Comparison of ENCODE assay signal across 1 cellular context in the genomic region with DNA sequence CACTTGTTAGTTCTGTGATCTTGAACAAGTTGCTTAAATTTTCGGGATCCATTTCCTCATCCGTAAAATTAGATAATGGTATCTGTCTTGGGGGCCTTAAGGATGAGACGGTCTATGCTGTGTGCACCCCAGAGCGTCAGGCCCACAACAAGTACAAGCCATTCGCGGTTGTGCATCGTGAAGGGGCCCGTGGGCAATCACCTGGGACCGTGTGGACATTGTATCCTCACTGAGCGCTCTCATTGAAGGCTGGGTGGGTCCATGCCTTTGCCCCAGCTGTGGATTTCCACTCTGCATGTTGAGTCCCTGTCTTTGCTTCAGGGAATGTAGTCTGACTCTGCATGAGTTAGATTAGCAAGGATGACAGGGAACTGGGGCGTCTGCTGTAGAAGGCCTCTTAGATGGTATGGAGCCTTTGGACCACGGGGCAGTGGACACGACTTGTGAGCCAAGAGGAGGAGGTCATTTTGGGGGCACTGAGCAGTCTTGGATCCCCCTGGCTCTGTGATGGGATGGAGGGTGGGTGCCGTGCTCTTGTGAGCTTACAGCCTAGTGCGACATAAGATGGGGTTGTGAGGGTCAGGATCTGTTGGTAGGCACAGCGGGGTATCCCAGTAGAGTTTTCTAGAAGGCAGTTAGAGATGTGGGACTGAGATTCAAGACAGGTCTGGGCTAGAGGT.
TF ChIP-seq lines count a peak whose summit lies in the region.

No MANE protein-coding gene starts in this region.

TF ChIP-seq in H1, 55 proteins besides CTCF, POLR2A, EP300 and RAD21:
- TF ChIP-seq YY1 (IDR thresholded peaks at IDR 0.05; ENCODE audit: low read depth, low read length) (no peak), NRF1 (IDR thresholded peaks at IDR 0.05; ENCODE audit: low read depth, low read length) (no peak), SIX5 (IDR thresholded peaks at IDR 0.05; ENCODE audit: low read depth, low read length) (no peak), MAFK (IDR thresholded peaks at IDR 0.05; ENCODE audit: low read depth, low read length) (no peak), KDM1A (IDR thresholded peaks at IDR 0.05; ENCODE audit: borderline replicate concordance, low read length) (no peak), ASH2L (IDR thresholded peaks at IDR 0.05; ENCODE audit: low read length) (no peak), CREB1 (IDR thresholded peaks at IDR 0.05) (no peak), CHD2 (IDR thresholded peaks at IDR 0.05; ENCODE audit: low read length) (no peak)
TF ChIP-seq in H1: peak in this region for 0.
